Comparison of ENCODE assay signal across 1 cellular context in genomic region chr17:74861554-74862107, GRCh38.
A peak's percentile ranks its signal among the peaks of the same experiment; 100 is the strongest.
TF ChIP-seq lines count a peak whose summit lies in the region.

No MANE protein-coding gene starts in this region.

TF ChIP-seq in endothelial cell of umbilical vein, 7 proteins besides CTCF, POLR2A, EP300 and RAD21:
- TF ChIP-seq FOS (IDR thresholded peaks at IDR 0.05; ENCODE audit: borderline replicate concordance, insufficient read depth, low read length), result no peak
- peak; percentile 60 for TF ChIP-seq EZH2 (IDR thresholded peaks at IDR 0.05; ENCODE audit: borderline replicate concordance, low read depth, low read length, severe bottlenecking)
- no peak for TF ChIP-seq MYC (IDR thresholded peaks at IDR 0.05; ENCODE audit: low read depth, low read length)
- TF ChIP-seq POLR2AphosphoS5 (IDR thresholded peaks at IDR 0.05; ENCODE audit: insufficient read depth, low read depth, low read length), result no peak
